In genomic region chr7:47852330-47853245, GRCh38 we compare ENCODE assay signal across 11 cellular contexts.
A peak's percentile ranks its signal among the peaks of the same experiment; 100 is the strongest.
DNase-seq lines count a peak whose midpoint lies in the region; ATAC-seq and TF ChIP-seq lines count a peak whose summit lies in the region.
"Had no signal": no experiment of that assay in that cellular context is flagged by ENCODE, and none has a peak within 500 bp of the region (broad histone marks: within the 10 kb centered on the region; RNA-seq: fewer than 3 reads in every experiment).

No MANE protein-coding gene starts in this region.

- in situ Hi-C loops in ACHN (cut with HindIII; ENCODE audit: low pct_ligation_motif_present, low pct_unique_long_range_greater_than_20kb, low sequenced_read_pairs): no loop called here

- DNase-seq in ACHN (peak; percentile 29), GM10248 (ENCODE audit: extremely low spot score) (peak; percentile 50), NCI-H69 (lab: John Stamatoyannopoulos, UW) (peak; percentile 5), fibroblast of mammary gland (ENCODE audit: low read depth) (peak; percentile 16), NCI-H2107 treated with DMSO at 0.1 percent for 48 hours (lab: John Stamatoyannopoulos, UW; ENCODE audit: unreplicated experiment) (no peak), DMS153 (lab: John Stamatoyannopoulos, UW) (no peak)
- DNase-seq: activated gamma-delta T cell treated with Interleukin-2 at 50 U/mL for 16 hours, NCI-H2171, transverse colon had no signal

- POLR2A ChIA-PET in GM10248 (lab: Yijun Ruan, JAX): interaction anchor here (0.5 kb wide), 1 partner anchor 40 kb away, joined by 8 read pairs; no protein-coding TSS in a partner anchor

- CTCF ChIA-PET in GM10248 (lab: Yijun Ruan, JAX): interaction anchor here (1.0 to 1.9 kb wide), 9 partner anchors 10 to 258 kb away, joined by 3 to 10 read pairs (median 4); no protein-coding TSS in a partner anchor

- ATAC-seq in GM18498 (IDR thresholded peaks at IDR 0.05; ENCODE audit: unreplicated experiment) (no peak), GM18517 (IDR thresholded peaks at IDR 0.05; ENCODE audit: unreplicated experiment) (no peak)

- no peak overlapping the region for H3K4me3 ChIP-seq in fibroblast of mammary gland (ENCODE audit: control insufficient read depth, low read depth, low read length)
- H3K4me3 ChIP-seq: transverse colon had no signal

- TF ChIP-seq CTCF in GM10248 (IDR thresholded peaks at IDR 0.05; ENCODE audit: control extremely low read depth, extremely low read depth, low read depth, missing control alignments) (peak; percentile 49), fibroblast of mammary gland (conservative IDR thresholded peaks at IDR 0.05; ENCODE audit: control insufficient read depth, insufficient read depth, low read depth, low read length) (peak; percentile 36)

Comparison
In these comparisons a context has a peak if more than half of its experiments do, and no peak if none do; other contexts are left out.
1. DNase-seq: peak in ACHN (single experiment), GM10248 (single experiment), NCI-H69 (single experiment) and fibroblast of mammary gland (single experiment); none in NCI-H2107 treated with DMSO at 0.1 percent for 48 hours (single experiment) and DMS153 (single experiment).